Comparison of ENCODE assay signal across 21 cellular contexts in genomic region chr9:37970301-37971106, GRCh38.
DNase-seq lines count a peak whose midpoint lies in the region; ATAC-seq, FAIRE-seq and TF ChIP-seq lines count a peak whose summit lies in the region.
"Had no signal": no experiment of that assay in that cellular context is flagged by ENCODE, and none has a peak within 500 bp of the region (broad histone marks: within the 10 kb centered on the region; RNA-seq: fewer than 3 reads in every experiment).

No MANE protein-coding gene starts in this region.

- H2BK120ac ChIP-seq in H1 (replicated peaks; ENCODE audit: low read depth, low read length) = no peak overlapping the region

- H3K27me3 Mint-ChIP-seq in neural progenitor cell (ENCODE audit: insufficient read depth, low read depth) = peaks cover 6% of the 10 kb centered on the region
- H3K27me3 Mint-ChIP-seq: CD4-positive, alpha-beta T cell had no signal

- DNase-seq in RWPE2 (ENCODE audit: low spot score) = peak; percentile 37
- DNase-seq in H1 (ENCODE audit: low read depth in 1 of 2, low spot score in 2 of 2) = no peak
- no peak for DNase-seq in neural progenitor cell (ENCODE audit: low spot score)
- DNase-seq in caudate nucleus (lab: John Stamatoyannopoulos, UW) = no peak
- DNase-seq in T-helper 2 cell = no peak
- DNase-seq in activated gamma-delta T cell treated with Interleukin-2 at 50 U/mL for 16 hours = no peak
- DNase-seq: Calu3; CD4-positive, alpha-beta T cell; DMS53; NCI-H1436; NCI-H2029; NCI-H2171; NCI-H446; NCI-H69; NK-92 treated with Interleukin-12 subunit alpha and Interleukin-12 subunit beta, amount 100 ng/mL, for 24 hours; RPMI8226; SJCRH30 had no signal

- H2AK5ac ChIP-seq in H1 (ENCODE audit: low read depth, low read length) = no peak overlapping the region

- H3K4me3 ChIP-seq in RWPE2 (ENCODE audit: severe bottlenecking) (no peak overlapping the region), H1 (ENCODE audit: extremely low read depth in 1 of 4, insufficient read depth in 2 of 4, low read depth in 3 of 4, low read length in 4 of 4) (no peak overlapping the region), neural progenitor cell (no peak overlapping the region)
- H3K4me3 ChIP-seq: HAP-1, SJCRH30 had no signal

- peak overlapping the region; percentile 93 for H3K27ac ChIP-seq in RWPE2 (ENCODE audit: poor library complexity, severe bottlenecking)
- no peak overlapping the region for H3K27ac ChIP-seq in H1 (ENCODE audit: low read depth, low read length)
- H3K27ac ChIP-seq in neural progenitor cell = no peak overlapping the region
- no peak overlapping the region for H3K27ac ChIP-seq in caudate nucleus (ENCODE audit: low read depth, low read length)
- H3K27ac ChIP-seq: KMS-11, SJCRH30 had no signal

- H2AFZ ChIP-seq in H1 (ENCODE audit: low read length) (no peak overlapping the region), neural progenitor cell (replicated peaks) (no peak overlapping the region)

- H4K91ac ChIP-seq in H1 (replicated peaks; ENCODE audit: insufficient read length, low read length) = no peak overlapping the region

- no peaks in the 10 kb centered on the region for H3K36me3 Mint-ChIP-seq in neural progenitor cell

- no peaks in the 10 kb centered on the region for H3K27me3 ChIP-seq in RWPE2 (ENCODE audit: insufficient read depth, poor library complexity, severe bottlenecking)
- no peaks in the 10 kb centered on the region for H3K27me3 ChIP-seq in H1 (replicated peaks in 1 of 4; ENCODE audit: control insufficient read depth in 3 of 4, extremely low read depth in 1 of 4, insufficient read depth in 3 of 4, low read length in 3 of 4)
- H3K27me3 ChIP-seq in neural progenitor cell = no peaks in the 10 kb centered on the region
- H3K27me3 ChIP-seq: SJCRH30 had no signal

- H3K4me1 Mint-ChIP-seq in neural progenitor cell = peaks cover 6% of the 10 kb centered on the region
- H3K4me1 Mint-ChIP-seq: B cell had no signal

- H3K9me3 Mint-ChIP-seq in neural progenitor cell = no peaks in the 10 kb centered on the region
- H3K9me3 Mint-ChIP-seq: CD4-positive, alpha-beta T cell had no signal

- no peak overlapping the region for H2BK20ac ChIP-seq in H1 (ENCODE audit: low read length)

- H3K56ac ChIP-seq in H1 (replicated peaks; ENCODE audit: insufficient read length, low read depth, low read length) = no peak overlapping the region

- H3K23me2 ChIP-seq in H1 (ENCODE audit: low read depth, low read length) = no peaks in the 10 kb centered on the region

- ATAC-seq in RWPE2 (ENCODE audit: low read depth) (no peak), HG03097 (IDR thresholded peaks at IDR 0.05; ENCODE audit: low FRiP score, unreplicated experiment) (no peak)

- H3K4me2 ChIP-seq in H1 (ENCODE audit: insufficient read depth in 1 of 2, low read depth in 2 of 2, low read length in 2 of 2) (no peak overlapping the region), neural progenitor cell (no peak overlapping the region)
- H3K4me2 ChIP-seq: KMS-11 had no signal

- TF ChIP-seq CTCF in RWPE2 (IDR thresholded peaks at IDR 0.05; ENCODE audit: poor library complexity, severe bottlenecking) (no peak), H1 (IDR thresholded peaks at IDR 0.05; ENCODE audit: control extremely low read depth in 1 of 3, insufficient read depth in 1 of 3, low read depth in 1 of 3, low read length in 3 of 3) (no peak), neural progenitor cell (IDR thresholded peaks at IDR 0.05) (no peak)

- no peak overlapping the region for H4K5ac ChIP-seq in H1 (ENCODE audit: insufficient read length, low read depth, low read length)

- no peak overlapping the region for H3K23ac ChIP-seq in H1 (ENCODE audit: insufficient read length)

- no peak for TF ChIP-seq EP300 in H1 (IDR thresholded peaks at IDR 0.05; ENCODE audit: borderline replicate concordance in 1 of 2, low read depth in 2 of 2, low read length in 2 of 2)

- H2BK12ac ChIP-seq in H1 (ENCODE audit: low read depth, low read length) = no peak overlapping the region

- CTCF ChIA-PET in H1 (lab: Charles Lee; ENCODE audit: partially characterized antibody) = interaction anchor here (0.8 to 1.4 kb wide), 10 partner anchors 9 to 211 kb away, joined by 3 to 4 read pairs (median 3); no protein-coding TSS in a partner anchor

- no peak for TF ChIP-seq RAD21 in H1 (IDR thresholded peaks at IDR 0.05 in 1 of 2, conservative IDR thresholded peaks at IDR 0.05 in 1 of 2; ENCODE audit: low read depth in 2 of 2, low read length in 2 of 2)

- H2BK15ac ChIP-seq in H1 (ENCODE audit: low read length) = no peak overlapping the region

- peak overlapping the region; percentile 48 for H3K4me3 Mint-ChIP-seq in neural progenitor cell
- H3K4me3 Mint-ChIP-seq: B cell; CD4-positive, alpha-beta T cell had no signal

- no peak overlapping the region for H3K18ac ChIP-seq in H1 (ENCODE audit: extremely low read depth, low read length)

- H3K36me3 ChIP-seq in RWPE2 (ENCODE audit: low read depth) (peaks cover 45% of the 10 kb centered on the region), H1 (ENCODE audit: control insufficient read depth in 2 of 4, insufficient read depth in 4 of 4, low read length in 3 of 4) (peaks cover 0 to 3% (median 0%) of the 10 kb centered on the region in 4 experiments; a peak in 2 of 8 replicates), neural progenitor cell (no peaks in the 10 kb centered on the region)

- no peak for FAIRE-seq in H1 (lab: Jason Lieb, UNC)

- POLR2A ChIA-PET in H1 (lab: Charles Lee; ENCODE audit: partially characterized antibody) = interaction anchor here (1.9 kb wide), 1 partner anchor 11 kb away, joined by 6 read pairs; no protein-coding TSS in a partner anchor

- H3F3A ChIP-seq in neural progenitor cell (ENCODE audit: low read depth) = no peaks in the 10 kb centered on the region

- no peak overlapping the region for H3K14ac ChIP-seq in H1 (ENCODE audit: insufficient read length)

- no peaks in the 10 kb centered on the region for H3K9me3 ChIP-seq in RWPE2 (ENCODE audit: severe bottlenecking)
- H3K9me3 ChIP-seq in H1 (ENCODE audit: insufficient read depth in 2 of 2, low read depth in 1 of 2, low read length in 1 of 2) = no peaks in the 10 kb centered on the region
- H3K9me3 ChIP-seq in neural progenitor cell (ENCODE audit: low read depth) = no peaks in the 10 kb centered on the region
- H3K9me3 ChIP-seq: HAP-1, SJCRH30 had no signal

- H4K20me1 ChIP-seq in H1 (replicated peaks in 1 of 2; ENCODE audit: control insufficient read depth in 1 of 2, insufficient read depth in 2 of 2, low read length in 2 of 2) (peaks cover 2 to 5% of the 10 kb centered on the region in 2 experiments), neural progenitor cell (ENCODE audit: low read depth) (no peaks in the 10 kb centered on the region)

- no peak overlapping the region for H3K4ac ChIP-seq in H1 (replicated peaks; ENCODE audit: insufficient read length, low read depth, low read length)

- no peak overlapping the region for H2BK5ac ChIP-seq in H1 (ENCODE audit: low read depth, low read length)

- H3K9ac ChIP-seq in H1 (replicated peaks in 1 of 4; ENCODE audit: extremely low read depth in 1 of 4, low read depth in 3 of 4, low read length in 3 of 4) (no peak overlapping the region), neural progenitor cell (no peak overlapping the region)
- H3K9ac ChIP-seq: KMS-11 had no signal

- H3K79me1 ChIP-seq in H1 (ENCODE audit: low read depth, low read length) = no peaks in the 10 kb centered on the region

- H3K79me2 ChIP-seq in H1 (ENCODE audit: control insufficient read depth in 1 of 2, insufficient read depth in 2 of 2, low read length in 2 of 2) (no peaks in the 10 kb centered on the region), neural progenitor cell (ENCODE audit: low read depth) (no peaks in the 10 kb centered on the region)

- no peak for TF ChIP-seq POLR2A in H1 (IDR thresholded peaks at IDR 0.05; ENCODE audit: control extremely low read depth in 1 of 2, low read depth in 2 of 2, low read length in 2 of 2)

- H3K4me1 ChIP-seq in RWPE2 (ENCODE audit: insufficient read depth, poor library complexity, severe bottlenecking) = peaks cover 79% of the 10 kb centered on the region
- no peaks in the 10 kb centered on the region; a peak in 1 of 7 replicates for H3K4me1 ChIP-seq in H1 (replicated peaks in 1 of 4; ENCODE audit: control insufficient read depth in 3 of 4, insufficient read depth in 4 of 4, low read length in 3 of 4)
- H3K4me1 ChIP-seq in neural progenitor cell = no peaks in the 10 kb centered on the region
- H3K4me1 ChIP-seq: HAP-1 had no signal

- no peak overlapping the region for H4K8ac ChIP-seq in H1 (ENCODE audit: extremely low read depth, insufficient read depth, low read length)

- peak overlapping the region; percentile 29 for H3K27ac Mint-ChIP-seq in neural progenitor cell
- H3K27ac Mint-ChIP-seq: B cell; CD4-positive, alpha-beta T cell had no signal

- 88% methylated on average over 10 of the region's 11 CpGs; no CpG with 5 or more reads in 1 of the 2 experiments for WGBS in H1 (ENCODE audit: extremely low coverage in 1 of 2, insufficient coverage in 1 of 2, insufficient read length in 1 of 2, insufficient replicate concordance in 2 of 2, low coverage in 1 of 2, low lambda C conversion rate in 2 of 2, missing lambda C conversion rate in 1 of 2), 2 experiments

TF ChIP-seq in H1, 55 proteins besides CTCF, POLR2A, EP300 and RAD21:
- TF ChIP-seq RXRA (IDR thresholded peaks at IDR 0.05; ENCODE audit: insufficient read depth, low read depth, low read length) (no peak), MAFK (IDR thresholded peaks at IDR 0.05; ENCODE audit: low read depth, low read length) (peak; percentile 76)
